ENCODE assay signal across 1 cellular context in the genomic region with DNA sequence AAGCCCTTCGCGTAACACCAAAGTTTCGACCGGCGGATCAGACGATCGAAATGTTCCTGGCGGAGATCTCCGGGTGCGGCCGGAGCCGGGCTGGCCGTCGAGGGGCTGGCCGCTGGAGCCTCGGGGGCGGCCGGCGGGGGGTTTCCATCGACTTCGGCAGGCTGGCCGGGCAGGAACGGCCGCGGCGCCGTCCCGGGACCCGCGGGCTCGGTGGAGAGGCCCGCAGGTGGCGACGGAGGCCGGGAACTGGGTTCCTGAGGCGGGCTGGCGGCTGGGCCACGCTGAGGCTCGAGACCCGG.
TF ChIP-seq lines count a peak whose summit lies in the region.

No MANE protein-coding gene starts in this region.

TF ChIP-seq in HCT116, 20 proteins besides CTCF, POLR2A, EP300 and RAD21 (continued from another document):
- TF ChIP-seq, protein P1, sequence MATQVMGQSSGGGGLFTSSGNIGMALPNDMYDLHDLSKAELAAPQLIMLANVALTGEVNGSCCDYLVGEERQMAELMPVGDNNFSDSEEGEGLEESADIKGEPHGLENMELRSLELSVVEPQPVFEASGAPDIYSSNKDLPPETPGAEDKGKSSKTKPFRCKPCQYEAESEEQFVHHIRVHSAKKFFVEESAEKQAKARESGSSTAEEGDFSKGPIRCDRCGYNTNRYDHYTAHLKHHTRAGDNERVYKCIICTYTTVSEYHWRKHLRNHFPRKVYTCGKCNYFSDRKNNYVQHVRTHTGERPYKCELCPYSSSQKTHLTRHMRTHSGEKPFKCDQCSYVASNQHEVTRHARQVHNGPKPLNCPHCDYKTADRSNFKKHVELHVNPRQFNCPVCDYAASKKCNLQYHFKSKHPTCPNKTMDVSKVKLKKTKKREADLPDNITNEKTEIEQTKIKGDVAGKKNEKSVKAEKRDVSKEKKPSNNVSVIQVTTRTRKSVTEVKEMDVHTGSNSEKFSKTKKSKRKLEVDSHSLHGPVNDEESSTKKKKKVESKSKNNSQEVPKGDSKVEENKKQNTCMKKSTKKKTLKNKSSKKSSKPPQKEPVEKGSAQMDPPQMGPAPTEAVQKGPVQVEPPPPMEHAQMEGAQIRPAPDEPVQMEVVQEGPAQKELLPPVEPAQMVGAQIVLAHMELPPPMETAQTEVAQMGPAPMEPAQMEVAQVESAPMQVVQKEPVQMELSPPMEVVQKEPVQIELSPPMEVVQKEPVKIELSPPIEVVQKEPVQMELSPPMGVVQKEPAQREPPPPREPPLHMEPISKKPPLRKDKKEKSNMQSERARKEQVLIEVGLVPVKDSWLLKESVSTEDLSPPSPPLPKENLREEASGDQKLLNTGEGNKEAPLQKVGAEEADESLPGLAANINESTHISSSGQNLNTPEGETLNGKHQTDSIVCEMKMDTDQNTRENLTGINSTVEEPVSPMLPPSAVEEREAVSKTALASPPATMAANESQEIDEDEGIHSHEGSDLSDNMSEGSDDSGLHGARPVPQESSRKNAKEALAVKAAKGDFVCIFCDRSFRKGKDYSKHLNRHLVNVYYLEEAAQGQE (IDR thresholded peaks at IDR 0.05; ENCODE audit: low read depth), result no peak
- TF ChIP-seq, protein P2, sequence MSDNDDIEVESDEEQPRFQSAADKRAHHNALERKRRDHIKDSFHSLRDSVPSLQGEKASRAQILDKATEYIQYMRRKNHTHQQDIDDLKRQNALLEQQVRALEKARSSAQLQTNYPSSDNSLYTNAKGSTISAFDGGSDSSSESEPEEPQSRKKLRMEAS (IDR thresholded peaks at IDR 0.05), result no peak
- TF ChIP-seq SRF (IDR thresholded peaks at IDR 0.05; ENCODE audit: low read depth) (no peak), CBX3 (IDR thresholded peaks at IDR 0.05; ENCODE audit: low read depth) (no peak), YY1 (IDR thresholded peaks at IDR 0.05; ENCODE audit: extremely low read depth, insufficient replicate concordance, low read depth, low read length) (no peak), ZNF274 (IDR thresholded peaks at IDR 0.05; ENCODE audit: low read depth, low read length) (no peak), ELF1 (IDR thresholded peaks at IDR 0.05; ENCODE audit: borderline replicate concordance, low read depth) (no peak), FOSL1 (IDR thresholded peaks at IDR 0.05; ENCODE audit: low read depth) (no peak), POLR2AphosphoS5 (IDR thresholded peaks at IDR 0.05; ENCODE audit: low read depth, low read length) (no peak), SIN3A (IDR thresholded peaks at IDR 0.05; ENCODE audit: low read depth) (no peak), EGR1 (IDR thresholded peaks at IDR 0.05; ENCODE audit: low read depth) (no peak), ZFX (IDR thresholded peaks at IDR 0.05) (no peak), SP1 (IDR thresholded peaks at IDR 0.05; ENCODE audit: low read depth) (no peak), JUND (IDR thresholded peaks at IDR 0.05) (no peak), CEBPB (IDR thresholded peaks at IDR 0.05; ENCODE audit: low read depth) (no peak)
- TF ChIP-seq, protein P3, sequence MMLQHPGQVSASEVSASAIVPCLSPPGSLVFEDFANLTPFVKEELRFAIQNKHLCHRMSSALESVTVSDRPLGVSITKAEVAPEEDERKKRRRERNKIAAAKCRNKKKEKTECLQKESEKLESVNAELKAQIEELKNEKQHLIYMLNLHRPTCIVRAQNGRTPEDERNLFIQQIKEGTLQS (IDR thresholded peaks at IDR 0.05), result no peak
